Comparison of ENCODE assay signal across 9 cellular contexts in the genomic region with DNA sequence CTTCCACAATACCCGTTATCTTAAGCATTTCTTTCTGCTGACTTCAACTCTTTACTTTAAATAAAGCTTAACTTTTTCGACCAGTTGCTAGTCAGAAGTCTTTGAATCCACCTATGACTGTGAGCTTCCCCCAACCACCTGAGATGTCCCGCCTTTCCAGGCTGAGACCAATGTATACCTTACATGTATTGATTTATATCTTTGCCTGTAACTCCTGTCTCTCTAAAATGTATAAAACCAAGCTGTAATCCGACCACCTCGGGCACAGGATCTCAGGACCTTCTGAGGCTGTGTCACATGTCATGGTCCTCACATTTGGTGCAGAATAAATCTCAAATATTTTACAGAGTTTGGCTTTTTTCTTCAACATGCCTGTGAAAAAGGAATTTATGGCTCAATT.
"Had no signal": no experiment of that assay in that cellular context is flagged by ENCODE, and none has a peak within 500 bp of the region (broad histone marks: within the 10 kb centered on the region; RNA-seq: fewer than 3 reads in every experiment).

No MANE protein-coding gene starts in this region.

- H3K9ac ChIP-seq: GM23248, KMS-11 had no signal

- ATAC-seq: HCT116 had no signal

- H3K4me3 ChIP-seq: GM23248, HAP-1 had no signal

- H3K9me3 ChIP-seq: HAP-1 had no signal

- H2AFZ ChIP-seq: GM23248 had no signal

- FAIRE-seq: HTR-8/SVneo had no signal

- DNase-seq: GM23248, GOT3, H7, IMR-90, KBM-7 had no signal

- H3K4me2 ChIP-seq: KMS-11 had no signal

- H3K27ac ChIP-seq: GM23248, KMS-11 had no signal

- H3K36me3 ChIP-seq: HAP-1 had no signal
